Comparison of ENCODE assay signal across 23 cellular contexts in the genomic region with DNA sequence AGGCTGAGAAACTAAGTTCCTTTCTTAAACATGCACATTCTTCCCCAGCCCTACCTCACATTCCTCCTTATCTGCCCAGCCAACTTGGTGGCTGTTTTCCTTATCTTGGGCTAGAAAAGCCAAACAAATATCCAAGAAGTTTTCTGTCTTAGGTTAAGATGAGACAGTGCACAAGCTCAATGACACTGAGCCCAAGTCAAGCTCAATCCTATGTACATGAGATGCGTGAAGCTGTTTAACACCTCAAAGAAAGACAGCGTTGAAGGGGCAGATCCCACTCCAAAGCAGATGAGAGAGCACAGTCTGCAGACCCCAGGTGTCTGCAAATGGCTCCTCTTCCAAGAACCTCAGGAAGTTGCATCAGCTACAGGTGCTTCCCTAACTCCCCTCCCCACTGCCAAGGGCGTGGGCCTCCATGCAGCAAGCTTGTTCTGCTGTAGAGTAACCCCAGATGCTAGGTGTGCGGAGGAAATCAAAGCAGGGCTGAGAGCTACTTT. TPM values are rescaled to one million over a fixed set of nuclear protein-coding genes. Genes with fewer than 3 reads are reported as not detected.
A peak's percentile ranks its signal among the peaks of the same experiment; 100 is the strongest.
DNase-seq lines count a peak whose midpoint lies in the region; TF ChIP-seq lines count a peak whose summit lies in the region.
"Had no signal": no experiment of that assay in that cellular context is flagged by ENCODE, and none has a peak within 500 bp of the region (broad histone marks: within the 10 kb centered on the region; RNA-seq: fewer than 3 reads in every experiment).

No MANE protein-coding gene starts in this region.

- H3K4me1 ChIP-seq in colonic mucosa (no peaks in the 10 kb centered on the region), prostate gland (replicated peaks) (no peaks in the 10 kb centered on the region)
- H3K4me1 ChIP-seq: A549 had no signal

- peak overlapping the region; percentile 65 for H3K27ac Mint-ChIP-seq in activated naive CD4-positive, alpha-beta T cell treated with anti-CD3 and anti-CD28 coated beads, Interleukin-2, amount 10 ng/mL, durations not matched to agents 7 days and 5 days
- H3K27ac Mint-ChIP-seq: IgD-negative memory B cell, mesothelial cell of epicardium had no signal

- H3K9ac ChIP-seq in colonic mucosa (ENCODE audit: low read depth in 2 of 2, low read length in 2 of 2) = no peak overlapping the region

- H3K4me1 Mint-ChIP-seq in activated naive CD4-positive, alpha-beta T cell treated with anti-CD3 and anti-CD28 coated beads, Interleukin-2, amount 10 ng/mL, durations not matched to agents 7 days and 5 days = peaks cover 70% of the 10 kb centered on the region
- H3K4me1 Mint-ChIP-seq: mesothelial cell of epicardium had no signal

- no peak for TF ChIP-seq POLR2A in prostate gland (IDR thresholded peaks at IDR 0.05)

- TF ChIP-seq CTCF in colonic mucosa (IDR thresholded peaks at IDR 0.05) = no peak
- TF ChIP-seq CTCF in coronary artery (IDR thresholded peaks at IDR 0.05) = no peak
- no peak for TF ChIP-seq CTCF in prostate gland (IDR thresholded peaks at IDR 0.05)

- H3K27me3 ChIP-seq in colonic mucosa (no peaks in the 10 kb centered on the region), prostate gland (replicated peaks; ENCODE audit: insufficient read depth) (no peaks in the 10 kb centered on the region)
- H3K27me3 ChIP-seq: dorsolateral prefrontal cortex had no signal

- CTCF ChIA-PET in activated naive CD4-positive, alpha-beta T cell treated with anti-CD3 and anti-CD28 coated beads, Interleukin-2, amount 10 ng/mL, durations not matched to agents 7 days and 5 days (lab: Charles Lee) = interaction anchor here (0.7 to 1.7 kb wide), 5 partner anchors 10 to 121 kb away, joined by 3 to 13 read pairs (median 6); no protein-coding TSS in a partner anchor

- H3K4me3 ChIP-seq in colonic mucosa (no peak overlapping the region), coronary artery (no peak overlapping the region), prostate gland (no peak overlapping the region)
- H3K4me3 ChIP-seq: A549, dorsolateral prefrontal cortex, smooth muscle cell had no signal

- no peak for DNase-seq in activated naive CD4-positive, alpha-beta T cell treated with anti-CD3 and anti-CD28 coated beads, Interleukin-2, amount 10 ng/mL, durations not matched to agents 7 days and 5 days
- DNase-seq in activated naive CD4-positive, alpha-beta T cell treated with anti-CD3 and anti-CD28 coated beads, Interleukin-2, amount 50 U/mL, for 16 hours = no peak
- DNase-seq in OCI-M1 (lab: John Stamatoyannopoulos, UW) (peak; percentile 84), colonic mucosa (peak; percentile 6), medulla oblongata (ENCODE audit: extremely low spot score) (no peak), occipital lobe (lab: John Stamatoyannopoulos, UW) (no peak), coronary artery (ENCODE audit: low spot score) (no peak), prostate gland (ENCODE audit: low spot score) (no peak)
- DNase-seq: activated CD4-positive, alpha-beta T cell treated with anti-CD3 and anti-CD28 coated beads, Interleukin-2, amount 50 U/mL, for 4 hours; activated T-cell treated with anti-CD3 and anti-CD28 coated beads, Interleukin-2, amount 50 U/mL, for 48 hours; dorsolateral prefrontal cortex; left colon; NCI-H1048; NCI-H2081 treated with DMSO at 0.1 percent for 48 hours; NCI-H524; SHP77 had no signal

- H3K36me3 Mint-ChIP-seq in activated naive CD4-positive, alpha-beta T cell treated with anti-CD3 and anti-CD28 coated beads, Interleukin-2, amount 10 ng/mL, durations not matched to agents 7 days and 5 days = peaks cover 18% of the 10 kb centered on the region
- H3K36me3 Mint-ChIP-seq: mesothelial cell of epicardium had no signal

- H3K27ac ChIP-seq in colonic mucosa (no peak overlapping the region), coronary artery (no peak overlapping the region), prostate gland (no peak overlapping the region)
- H3K27ac ChIP-seq: A549, C4-2B, dorsolateral prefrontal cortex, VCaP had no signal

- H3K9me3 ChIP-seq in colonic mucosa = no peaks in the 10 kb centered on the region
- no peaks in the 10 kb centered on the region for H3K9me3 ChIP-seq in prostate gland
- H3K9me3 ChIP-seq: A549 had no signal

- intact Hi-C loops in colonic mucosa (cut with DNase I) (no loop called here), prostate gland (cut with DNase I) (no loop called here)

- H3K4me3 Mint-ChIP-seq in activated naive CD4-positive, alpha-beta T cell treated with anti-CD3 and anti-CD28 coated beads, Interleukin-2, amount 10 ng/mL, durations not matched to agents 7 days and 5 days = no peak overlapping the region
- H3K4me3 Mint-ChIP-seq: mesothelial cell of epicardium had no signal

- peaks cover 7% of the 10 kb centered on the region for H3K9me3 Mint-ChIP-seq in activated naive CD4-positive, alpha-beta T cell treated with anti-CD3 and anti-CD28 coated beads, Interleukin-2, amount 10 ng/mL, durations not matched to agents 7 days and 5 days
- H3K9me3 Mint-ChIP-seq: IgD-negative memory B cell had no signal

- H3K36me3 ChIP-seq in colonic mucosa = no peaks in the 10 kb centered on the region
- H3K36me3 ChIP-seq in prostate gland = no peaks in the 10 kb centered on the region

- H3K27me3 Mint-ChIP-seq in activated naive CD4-positive, alpha-beta T cell treated with anti-CD3 and anti-CD28 coated beads, Interleukin-2, amount 10 ng/mL, durations not matched to agents 7 days and 5 days = peaks cover 19% of the 10 kb centered on the region

- 58% methylated on average over 4 of the region's 4 CpGs for WGBS in prostate gland

RNA-seq across cellular contexts. Expression of a gene that starts 16.6 kb away (rescaled TPM):
- total RNA-seq in colonic mucosa (1 to 10 TPM in 1 of 2 donors, under 1 TPM in 1; 0.44 to 2.0 TPM), occipital lobe (7.8 TPM), prostate gland (1 to 10 TPM in 1 of 2 donors, under 1 TPM in 1; 0.45 to 1.6 TPM)
- total RNA-seq: epithelial cell of proximal tubule had no signal

RNA-seq across cellular contexts. Expression of a gene that starts 51.7 kb away (rescaled TPM):
- total RNA-seq in colonic mucosa = not detected
- total RNA-seq in occipital lobe = not detected
- under 1 TPM in 1 of 2 donors, not detected in 1; 0.68 TPM for total RNA-seq in prostate gland
- total RNA-seq: dorsolateral prefrontal cortex, epithelial cell of proximal tubule, left colon, mesothelial cell of epicardium, smooth muscle cell had no signal

Comparison
In these comparisons a context has a peak if more than half of its experiments do, and no peak if none do; other contexts are left out.
1. DNase-seq: peak in OCI-M1 (single experiment) and colonic mucosa (single experiment); none in activated naive CD4-positive, alpha-beta T cell treated with anti-CD3 and anti-CD28 coated beads, Interleukin-2, amount 10 ng/mL, durations not matched to agents 7 days and 5 days (single experiment), activated naive CD4-positive, alpha-beta T cell treated with anti-CD3 and anti-CD28 coated beads, Interleukin-2, amount 50 U/mL, for 16 hours (single experiment), medulla oblongata (single experiment), occipital lobe (single experiment), coronary artery (single experiment) and prostate gland (single experiment).